Comparison of ENCODE assay signal across 8 cellular contexts in genomic region chr2:25403120-25403760, GRCh38.
DNase-seq lines count a peak whose midpoint lies in the region; ATAC-seq and TF ChIP-seq lines count a peak whose summit lies in the region.
"Not testable (repeated sequence)": the region's sequence is repeated elsewhere in the genome, so short reads cannot be mapped to it uniquely, and the experiment has no call there.

No MANE protein-coding gene starts in this region.

- ATAC-seq in CD4-positive, CD25-positive, alpha-beta regulatory T cell (ENCODE audit: low read depth in 2 of 2): peak; percentile 77 to 82
- ATAC-seq in GM18520 (IDR thresholded peaks at IDR 0.05; ENCODE audit: unreplicated experiment): peak; percentile 49
- ATAC-seq in GM19397 (IDR thresholded peaks at IDR 0.05; ENCODE audit: unreplicated experiment): peak; percentile 34
- peak; percentile 58 for ATAC-seq in HG02571 (IDR thresholded peaks at IDR 0.05; ENCODE audit: unreplicated experiment)
- peak; percentile 71 for ATAC-seq in HG03103 (IDR thresholded peaks at IDR 0.05; ENCODE audit: low read depth, unreplicated experiment)
- peak; percentile 86 for ATAC-seq in activated CD8-positive, alpha-beta T cell treated with anti-CD3 and anti-CD28 coated beads, Interleukin-2, amount 10 ng/mL, durations not matched to agents 7 days and 5 days
- peak; percentile 70 for ATAC-seq in mucosa of descending colon

- peak overlapping the region in 2 of 4 donors; percentile 23 to 62 for H3K4me3 Mint-ChIP-seq in CD4-positive, CD25-positive, alpha-beta regulatory T cell
- H3K4me3 Mint-ChIP-seq in IgD-negative memory B cell: peak overlapping the region; percentile 57 to 91 (median 82)
- H3K4me3 Mint-ChIP-seq in activated CD8-positive, alpha-beta T cell treated with anti-CD3 and anti-CD28 coated beads, Interleukin-2, amount 10 ng/mL, durations not matched to agents 7 days and 5 days: peak overlapping the region; percentile 43

- not testable (repeated sequence) for H3K4me1 ChIP-seq in CD4-positive, CD25-positive, alpha-beta regulatory T cell (ENCODE audit: control insufficient read depth, insufficient read depth, low read length, poor library complexity, severe bottlenecking); mucosa of descending colon (ENCODE audit: low read depth)

- H3K27ac Mint-ChIP-seq in CD4-positive, CD25-positive, alpha-beta regulatory T cell: peak overlapping the region; percentile 59 to 69 (median 67)
- peak overlapping the region; percentile 85 to 97 (median 94) for H3K27ac Mint-ChIP-seq in IgD-negative memory B cell
- peak overlapping the region; percentile 98 for H3K27ac Mint-ChIP-seq in activated CD8-positive, alpha-beta T cell treated with anti-CD3 and anti-CD28 coated beads, Interleukin-2, amount 10 ng/mL, durations not matched to agents 7 days and 5 days

- peak in 2 of 3 donors; percentile 41 to 82 for DNase-seq in CD4-positive, CD25-positive, alpha-beta regulatory T cell
- DNase-seq in activated CD8-positive, alpha-beta T cell treated with anti-CD3 and anti-CD28 coated beads, Interleukin-2, amount 10 ng/mL, durations not matched to agents 7 days and 5 days: peak; percentile 60
- not testable (repeated sequence) for DNase-seq in mucosa of descending colon

- not testable (repeated sequence) for H3K36me3 ChIP-seq in CD4-positive, CD25-positive, alpha-beta regulatory T cell (ENCODE audit: control insufficient read depth, insufficient read depth, low read length); mucosa of descending colon (ENCODE audit: low read depth)

- not testable (repeated sequence) for H3K27me3 Mint-ChIP-seq in CD4-positive, CD25-positive, alpha-beta regulatory T cell; IgD-negative memory B cell; activated CD8-positive, alpha-beta T cell treated with anti-CD3 and anti-CD28 coated beads, Interleukin-2, amount 10 ng/mL, durations not matched to agents 7 days and 5 days (ENCODE audit: low read depth)

- H3K36me3 Mint-ChIP-seq in CD4-positive, CD25-positive, alpha-beta regulatory T cell: peaks cover 20% of the 10 kb centered on the region
- H3K36me3 Mint-ChIP-seq in IgD-negative memory B cell: not testable (repeated sequence)
- peaks cover 10% of the 10 kb centered on the region for H3K36me3 Mint-ChIP-seq in activated CD8-positive, alpha-beta T cell treated with anti-CD3 and anti-CD28 coated beads, Interleukin-2, amount 10 ng/mL, durations not matched to agents 7 days and 5 days (ENCODE audit: low read depth)

- TF ChIP-seq CTCF in mucosa of descending colon (IDR thresholded peaks at IDR 0.05): not testable (repeated sequence)

- intact Hi-C loops in mucosa of descending colon (cut with DNase I, micrococcal nuclease): not testable (repeated sequence)

- not testable (repeated sequence) for H3K9me3 ChIP-seq in CD4-positive, CD25-positive, alpha-beta regulatory T cell (ENCODE audit: control insufficient read depth in 2 of 2, low read length in 2 of 2); mucosa of descending colon

- H3K27me3 ChIP-seq in CD4-positive, CD25-positive, alpha-beta regulatory T cell (ENCODE audit: control insufficient read depth, insufficient read depth, low read length): not testable (repeated sequence)

- POLR2A ChIA-PET in activated CD8-positive, alpha-beta T cell treated with anti-CD3 and anti-CD28 coated beads, Interleukin-2, amount 10 ng/mL, durations not matched to agents 7 days and 5 days (lab: Charles Lee): interaction anchor here (0.9 to 1.7 kb wide), 5 partner anchors 15 to 88 kb away, joined by 3 to 4 read pairs (median 3); no protein-coding TSS in a partner anchor

- CTCF ChIA-PET in activated CD8-positive, alpha-beta T cell treated with anti-CD3 and anti-CD28 coated beads, Interleukin-2, amount 10 ng/mL, durations not matched to agents 7 days and 5 days (lab: Charles Lee): interaction anchor here (0.9 to 5.7 kb wide), 12 partner anchors 9 to 297 kb away, joined by 3 to 28 read pairs (median 3); no protein-coding TSS in a partner anchor

- not testable (repeated sequence) for H3K4me3 ChIP-seq in CD4-positive, CD25-positive, alpha-beta regulatory T cell (ENCODE audit: low read depth, low read length); mucosa of descending colon

- not testable (repeated sequence) for H3K27ac ChIP-seq in CD4-positive, CD25-positive, alpha-beta regulatory T cell (ENCODE audit: insufficient read depth, low read length, poor library complexity, severe bottlenecking)

- peaks cover 15 to 25% (median 19%) of the 10 kb centered on the region in 4 donors for H3K4me1 Mint-ChIP-seq in CD4-positive, CD25-positive, alpha-beta regulatory T cell
- peaks cover 61 to 72% (median 64%) of the 10 kb centered on the region in 3 donors for H3K4me1 Mint-ChIP-seq in IgD-negative memory B cell
- H3K4me1 Mint-ChIP-seq in activated CD8-positive, alpha-beta T cell treated with anti-CD3 and anti-CD28 coated beads, Interleukin-2, amount 10 ng/mL, durations not matched to agents 7 days and 5 days (ENCODE audit: low read depth): peaks cover 41% of the 10 kb centered on the region

- H3K9me3 Mint-ChIP-seq in CD4-positive, CD25-positive, alpha-beta regulatory T cell; IgD-negative memory B cell; activated CD8-positive, alpha-beta T cell treated with anti-CD3 and anti-CD28 coated beads, Interleukin-2, amount 10 ng/mL, durations not matched to agents 7 days and 5 days (ENCODE audit: insufficient read depth): not testable (repeated sequence)

Comparison
In these comparisons a context has a peak if more than half of its experiments do, and no peak if none do; other contexts are left out.
1. ATAC-seq: peak in every context shown above with its lines; median percentile 86 in activated CD8-positive, alpha-beta T cell treated with anti-CD3 and anti-CD28 coated beads, Interleukin-2, amount 10 ng/mL, durations not matched to agents 7 days and 5 days; 80 in CD4-positive, CD25-positive, alpha-beta regulatory T cell; 71 in HG03103; 70 in mucosa of descending colon; 58 in HG02571; 49 in GM18520; 34 in GM19397.